In the genomic region with DNA sequence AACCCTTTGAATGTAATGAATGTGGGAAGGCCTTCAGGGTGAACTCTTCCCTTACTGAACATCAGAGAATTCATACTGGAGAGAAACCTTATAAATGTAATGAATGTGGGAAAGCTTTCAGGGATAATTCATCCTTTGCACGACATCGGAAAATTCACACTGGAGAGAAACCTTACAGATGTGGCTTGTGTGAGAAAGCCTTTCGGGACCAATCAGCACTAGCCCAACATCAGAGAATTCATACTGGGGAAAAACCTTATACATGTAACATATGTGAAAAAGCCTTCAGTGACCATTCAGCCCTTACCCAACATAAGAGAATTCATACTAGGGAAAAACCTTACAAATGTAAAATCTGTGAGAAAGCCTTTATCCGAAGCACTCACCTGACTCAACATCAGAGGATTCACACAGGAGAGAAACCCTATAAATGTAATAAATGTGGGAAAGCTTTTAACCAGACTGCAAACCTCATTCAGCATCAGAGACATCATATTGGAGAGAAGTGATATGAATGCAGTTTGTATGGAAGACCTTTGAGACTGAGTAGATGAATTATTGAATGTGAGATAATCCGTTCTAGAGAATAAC, we compare ENCODE assay signal across 28 cellular contexts. TPM values are rescaled to one million over a fixed set of nuclear protein-coding genes. Genes with fewer than 3 reads are reported as not detected.
"Had no signal": no experiment of that assay in that cellular context is flagged by ENCODE, and none has a peak within 500 bp of the region (broad histone marks: within the 10 kb centered on the region; RNA-seq: fewer than 3 reads in every experiment).

No MANE protein-coding gene starts in this region.

- H3K27ac ChIP-seq: adrenal gland had no signal

- H3K36me3 ChIP-seq: adrenal gland, MG63 had no signal

- H3K27me3 ChIP-seq: adrenal gland, MG63 had no signal

- H3K4me1 ChIP-seq: adrenal gland had no signal

- H3K4me3 ChIP-seq: adrenal gland, MG63 had no signal

- DNase-seq: activated B cell treated with CpG ODN at 0.5 μM for 24 hours; activated CD4-positive, alpha-beta T cell treated with anti-CD3 and anti-CD28 coated beads for 1 hour; activated CD4-positive, alpha-beta T cell treated with anti-CD3 and anti-CD28 coated beads, Interleukin-2, amount 10 ng/mL, durations not matched to agents 24 days and 14 days; activated CD4-positive, alpha-beta T cell treated with anti-CD3 and anti-CD28 coated beads, Interleukin-2, amount 50 U/mL, for 48 hours; activated CD8-positive, alpha-beta memory T cell treated with anti-CD3 and anti-CD28 coated beads, Interleukin-2, amount 10 ng/mL, durations not matched to agents 7 days and 5 days; activated gamma-delta T cell treated with Interleukin-2 at 50 U/mL for 16 hours; activated naive CD4-positive, alpha-beta T cell treated with anti-CD3 and anti-CD28 coated beads, Interleukin-2, amount 10 ng/mL, durations not matched to agents 7 days and 5 days; activated naive CD8-positive, alpha-beta T cell treated with anti-CD3 and anti-CD28 coated beads for 36 hours; activated T-cell treated with anti-CD3 and anti-CD28 coated beads, Interleukin-2, amount 50 U/mL, for 24 hours; adrenal gland; anterior cingulate cortex; MG63; MV-4-11; NCI-H1092 treated with DMSO at 0.1 percent for 48 hours; NCI-H1417 treated with DMSO at 0.1 percent for 48 hours; NCI-H1694; NCI-H2029; NCI-H2107; NCI-H345; NCI-H510A; NCI-H526 treated with DMSO at 0.1 percent for 48 hours; NCI-H82; SIG-M5; T-helper 17 cell; T-helper 9 cell had no signal

- ATAC-seq: activated CD8-positive, alpha-beta memory T cell treated with anti-CD3 and anti-CD28 coated beads, Interleukin-2, amount 10 ng/mL, durations not matched to agents 7 days and 5 days; T-helper 17 cell had no signal

RNA-seq across cellular contexts. Expression of a gene that starts 24.6 kb away (rescaled TPM):
- total RNA-seq: activated B cell treated with CpG ODN at 0.5 μM for 24 hours; activated CD4-positive, alpha-beta T cell treated with anti-CD3 and anti-CD28 coated beads, Interleukin-2, amount 10 ng/mL, durations not matched to agents 24 days and 14 days; activated CD8-positive, alpha-beta memory T cell treated with anti-CD3 and anti-CD28 coated beads, Interleukin-2, amount 10 ng/mL, durations not matched to agents 7 days and 5 days; activated naive CD8-positive, alpha-beta T cell treated with anti-CD3 and anti-CD28 coated beads for 36 hours; OCI-LY7; RPMI7951; T-helper 17 cell had no signal

RNA-seq across cellular contexts. Expression of a gene that starts 29.6 kb away (rescaled TPM):
- total RNA-seq: activated B cell treated with CpG ODN at 0.5 μM for 24 hours; activated CD4-positive, alpha-beta T cell treated with anti-CD3 and anti-CD28 coated beads, Interleukin-2, amount 10 ng/mL, durations not matched to agents 24 days and 14 days; activated CD8-positive, alpha-beta memory T cell treated with anti-CD3 and anti-CD28 coated beads, Interleukin-2, amount 10 ng/mL, durations not matched to agents 7 days and 5 days; activated naive CD8-positive, alpha-beta T cell treated with anti-CD3 and anti-CD28 coated beads for 36 hours; adrenal gland; cardiac septum; OCI-LY7; RPMI7951; T-helper 17 cell had no signal
